Comparison of ENCODE assay signal across 22 cellular contexts in genomic region chr6:148926478-148926877, GRCh38.
"Had no signal": no experiment of that assay in that cellular context is flagged by ENCODE, and none has a peak within 500 bp of the region (broad histone marks: within the 10 kb centered on the region; RNA-seq: fewer than 3 reads in every experiment).

No MANE protein-coding gene starts in this region.

- ATAC-seq: activated CD4-positive, alpha-beta T cell treated with anti-CD3 and anti-CD28 coated beads for 36 hours; activated naive CD4-positive, alpha-beta T cell treated with anti-CD3 and anti-CD28 coated beads, Interleukin-2, amount 50 U/mL, for 72 hours; activated T-helper 17 cell treated with anti-CD3 and anti-CD28 coated beads, Interleukin-2, amount 50 U/mL, for 72 hours; natural killer cell had no signal

- H3K27me3 Mint-ChIP-seq: activated B cell treated with CpG ODN at 0.5 μM for 24 hours; activated CD4-positive, alpha-beta T cell treated with anti-CD3 and anti-CD28 coated beads for 36 hours; activated T-cell treated with anti-CD3 and anti-CD28 coated beads, Interleukin-2, amount 50 U/mL, for 24 hours; activated T-helper 17 cell treated with anti-CD3 and anti-CD28 coated beads, Interleukin-2, amount 50 U/mL, for 72 hours; central memory CD8-positive, alpha-beta T cell; stimulated activated naive CD8-positive, alpha-beta T cell treated with anti-CD3 and anti-CD28 coated beads, Interleukin-15, Interleukin-2, amounts not matched to agents 100 ng/mL and 50 ng/mL, for 24 hours had no signal

- H3K9me3 ChIP-seq: adrenal gland, ascending aorta, gastrocnemius medialis, tibial artery had no signal

- H3K4me3 Mint-ChIP-seq: activated B cell treated with CpG ODN at 0.5 μM for 24 hours; activated CD4-positive, alpha-beta T cell treated with anti-CD3 and anti-CD28 coated beads for 36 hours; activated T-cell treated with anti-CD3 and anti-CD28 coated beads, Interleukin-2, amount 50 U/mL, for 24 hours; activated T-helper 17 cell treated with anti-CD3 and anti-CD28 coated beads, Interleukin-2, amount 50 U/mL, for 72 hours; central memory CD8-positive, alpha-beta T cell; mesothelial cell of epicardium; natural killer cell; stimulated activated naive CD8-positive, alpha-beta T cell treated with anti-CD3 and anti-CD28 coated beads, Interleukin-15, Interleukin-2, amounts not matched to agents 100 ng/mL and 50 ng/mL, for 24 hours had no signal

- H3K36me3 ChIP-seq: adrenal gland, ascending aorta, brain microvascular endothelial cell, gastrocnemius medialis, tibial artery had no signal

- H3K4me3 ChIP-seq: adrenal gland, ascending aorta, dorsolateral prefrontal cortex, gastrocnemius medialis, skin epidermis, tibial artery had no signal

- H3K4me1 ChIP-seq: gastrocnemius medialis, tibial artery had no signal

- H3K9me3 Mint-ChIP-seq: activated B cell treated with CpG ODN at 0.5 μM for 24 hours; activated naive CD4-positive, alpha-beta T cell treated with anti-CD3 and anti-CD28 coated beads, Interleukin-2, amount 50 U/mL, for 72 hours; activated T-cell treated with anti-CD3 and anti-CD28 coated beads, Interleukin-2, amount 50 U/mL, for 24 hours; activated T-helper 17 cell treated with anti-CD3 and anti-CD28 coated beads, Interleukin-2, amount 50 U/mL, for 72 hours; central memory CD8-positive, alpha-beta T cell; mesothelial cell of epicardium; natural killer cell; stimulated activated naive CD8-positive, alpha-beta T cell treated with anti-CD3 and anti-CD28 coated beads, Interleukin-15, Interleukin-2, amounts not matched to agents 100 ng/mL and 50 ng/mL, for 24 hours had no signal

- H3K27ac ChIP-seq: adrenal gland, ascending aorta, brain microvascular endothelial cell, dorsolateral prefrontal cortex, gastrocnemius medialis, skin epidermis, tibial artery had no signal

- H3K27me3 ChIP-seq: adrenal gland, ascending aorta, brain microvascular endothelial cell, gastrocnemius medialis, tibial artery had no signal

- DNase-seq: activated B cell treated with CpG ODN at 0.5 μM for 24 hours; activated CD4-positive, alpha-beta T cell treated with anti-CD3 and anti-CD28 coated beads for 36 hours; activated CD4-positive, alpha-beta T cell treated with anti-CD3 and anti-CD28 coated beads, Interleukin-2, amount 50 U/mL, for 4 hours; activated CD8-positive, alpha-beta memory T cell treated with anti-CD3 and anti-CD28 coated beads for 24 hours; activated CD8-positive, alpha-beta memory T cell treated with anti-CD3 and anti-CD28 coated beads, Interleukin-2, amount 50 U/mL, for 4 hours; activated T-cell treated with anti-CD3 and anti-CD28 coated beads, Interleukin-2, amount 50 U/mL, for 24 hours; adrenal gland; dorsolateral prefrontal cortex; head of caudate nucleus; natural killer cell; stimulated activated CD4-positive, alpha-beta T cell treated with anti-CD3 and anti-CD28 coated beads, Interleukin-1b, Interleukin-23, amount 100 ng/mL, for 48 hours; T-helper 9 cell had no signal

- H3K36me3 Mint-ChIP-seq: activated naive CD4-positive, alpha-beta T cell treated with anti-CD3 and anti-CD28 coated beads, Interleukin-2, amount 50 U/mL, for 72 hours; mesothelial cell of epicardium; natural killer cell had no signal

- H3K27ac Mint-ChIP-seq: activated B cell treated with CpG ODN at 0.5 μM for 24 hours; activated CD4-positive, alpha-beta T cell treated with anti-CD3 and anti-CD28 coated beads for 36 hours; activated naive CD4-positive, alpha-beta T cell treated with anti-CD3 and anti-CD28 coated beads, Interleukin-2, amount 50 U/mL, for 72 hours; activated T-cell treated with anti-CD3 and anti-CD28 coated beads, Interleukin-2, amount 50 U/mL, for 24 hours; activated T-helper 17 cell treated with anti-CD3 and anti-CD28 coated beads, Interleukin-2, amount 50 U/mL, for 72 hours; mesothelial cell of epicardium; natural killer cell; stimulated activated naive CD8-positive, alpha-beta T cell treated with anti-CD3 and anti-CD28 coated beads, Interleukin-15, Interleukin-2, amounts not matched to agents 100 ng/mL and 50 ng/mL, for 24 hours had no signal

- H3K4me1 Mint-ChIP-seq: activated CD4-positive, alpha-beta T cell treated with anti-CD3 and anti-CD28 coated beads for 36 hours had no signal
